In genomic region chr10:123570898-123571515, GRCh38 we compare ENCODE assay signal across 30 cellular contexts.
"Had no signal": no experiment of that assay in that cellular context is flagged by ENCODE, and none has a peak within 500 bp of the region (broad histone marks: within the 10 kb centered on the region; RNA-seq: fewer than 3 reads in every experiment).

No MANE protein-coding gene starts in this region.

- H3K27me3 ChIP-seq: body of pancreas, SJCRH30 had no signal

- H3K9me3 ChIP-seq: adrenal gland, body of pancreas, breast epithelium, SJCRH30 had no signal

- DNase-seq: activated CD4-positive, alpha-beta memory T cell treated with anti-CD3 and anti-CD28 coated beads, Interleukin-2, amount 10 ng/mL, durations not matched to agents 7 days and 5 days; activated CD4-positive, alpha-beta T cell treated with anti-CD3 and anti-CD28 coated beads for 1 hour; activated CD4-positive, alpha-beta T cell treated with anti-CD3 and anti-CD28 coated beads for 48 hours; activated CD4-positive, CD25-positive, alpha-beta regulatory T cell; activated gamma-delta T cell treated with Interleukin-2 at 50 U/mL for 16 hours; activated naive CD4-positive, alpha-beta T cell treated with anti-CD3 and anti-CD28 coated beads for 36 hours; activated T-cell treated with anti-CD3 and anti-CD28 coated beads for 4 hours; activated T-cell treated with anti-CD3 and anti-CD28 coated beads, Interleukin-2, amount 50 U/mL, for 4 hours; adrenal gland; body of pancreas; caudate nucleus; Karpas-422; NCI-H1105; NCI-H1417 treated with DMSO at 0.1 percent for 48 hours; NCI-H187 treated with DMSO at 0.1 percent for 48 hours; NCI-H2081; NCI-H2171 treated with DMSO at 0.1 percent for 48 hours; NCI-H2227 treated with DMSO at 0.1 percent for 48 hours; NCI-H446; NCI-H510A treated with DMSO at 0.1 percent for 48 hours; NCI-H526 treated with DMSO at 0.1 percent for 48 hours; SHP77; SJCRH30; T1000; WERI-Rb-1 had no signal

- H3K4me3 ChIP-seq: adrenal gland, body of pancreas, breast epithelium, SJCRH30, SK-N-MC had no signal

- ATAC-seq: activated naive CD4-positive, alpha-beta T cell treated with anti-CD3 and anti-CD28 coated beads, Interleukin-2, amount 50 U/mL, for 72 hours; activated T-cell treated with anti-CD3 and anti-CD28 coated beads, Interleukin-2, amount 50 U/mL, for 4 hours; body of pancreas; Panc1 had no signal

- H3K27ac Mint-ChIP-seq: activated CD4-positive, alpha-beta memory T cell treated with anti-CD3 and anti-CD28 coated beads, Interleukin-2, amount 10 ng/mL, durations not matched to agents 7 days and 5 days; activated naive CD4-positive, alpha-beta T cell treated with anti-CD3 and anti-CD28 coated beads for 36 hours; activated naive CD4-positive, alpha-beta T cell treated with anti-CD3 and anti-CD28 coated beads, Interleukin-2, amount 50 U/mL, for 72 hours; activated T-helper 1 cell treated with anti-CD3 and anti-CD28 coated beads, Interleukin-12 subunit alpha, Interleukin-12 subunit beta, Interleukin-2, Interleukin-4 antibody, amounts not matched to agents 30 ng/mL and 10 ng/mL and 1 ng/mL, durations not matched to agents 14 hours and 24 hours and 36 hours had no signal

- H3K27ac ChIP-seq: adrenal gland, body of pancreas, breast epithelium, SJCRH30, SK-N-MC, WERI-Rb-1 had no signal

- H3K4me3 Mint-ChIP-seq: activated CD4-positive, alpha-beta memory T cell treated with anti-CD3 and anti-CD28 coated beads, Interleukin-2, amount 10 ng/mL, durations not matched to agents 7 days and 5 days; activated naive CD4-positive, alpha-beta T cell treated with anti-CD3 and anti-CD28 coated beads for 36 hours; activated T-cell treated with anti-CD3 and anti-CD28 coated beads, Interleukin-2, amount 50 U/mL, for 4 hours; activated T-helper 1 cell treated with anti-CD3 and anti-CD28 coated beads, Interleukin-12 subunit alpha, Interleukin-12 subunit beta, Interleukin-2, Interleukin-4 antibody, amounts not matched to agents 30 ng/mL and 10 ng/mL and 1 ng/mL, durations not matched to agents 14 hours and 24 hours and 36 hours had no signal

- H3K4me1 Mint-ChIP-seq: activated CD4-positive, alpha-beta memory T cell treated with anti-CD3 and anti-CD28 coated beads, Interleukin-2, amount 10 ng/mL, durations not matched to agents 7 days and 5 days had no signal

- H3K36me3 ChIP-seq: adrenal gland, breast epithelium, SJCRH30, WERI-Rb-1 had no signal

- H3K9me3 Mint-ChIP-seq: activated CD4-positive, alpha-beta memory T cell treated with anti-CD3 and anti-CD28 coated beads, Interleukin-2, amount 10 ng/mL, durations not matched to agents 7 days and 5 days; activated naive CD4-positive, alpha-beta T cell treated with anti-CD3 and anti-CD28 coated beads for 36 hours; activated naive CD4-positive, alpha-beta T cell treated with anti-CD3 and anti-CD28 coated beads, Interleukin-2, amount 50 U/mL, for 72 hours; activated T-cell treated with anti-CD3 and anti-CD28 coated beads, Interleukin-2, amount 50 U/mL, for 4 hours; activated T-helper 1 cell treated with anti-CD3 and anti-CD28 coated beads, Interleukin-12 subunit alpha, Interleukin-12 subunit beta, Interleukin-2, Interleukin-4 antibody, amounts not matched to agents 30 ng/mL and 10 ng/mL and 1 ng/mL, durations not matched to agents 14 hours and 24 hours and 36 hours had no signal

- H3K4me1 ChIP-seq: adrenal gland, body of pancreas, breast epithelium, SJCRH30 had no signal

- H3K36me3 Mint-ChIP-seq: activated naive CD4-positive, alpha-beta T cell treated with anti-CD3 and anti-CD28 coated beads, Interleukin-2, amount 50 U/mL, for 72 hours had no signal
